ENCODE assay signal across 8 cellular contexts in the genomic region with DNA sequence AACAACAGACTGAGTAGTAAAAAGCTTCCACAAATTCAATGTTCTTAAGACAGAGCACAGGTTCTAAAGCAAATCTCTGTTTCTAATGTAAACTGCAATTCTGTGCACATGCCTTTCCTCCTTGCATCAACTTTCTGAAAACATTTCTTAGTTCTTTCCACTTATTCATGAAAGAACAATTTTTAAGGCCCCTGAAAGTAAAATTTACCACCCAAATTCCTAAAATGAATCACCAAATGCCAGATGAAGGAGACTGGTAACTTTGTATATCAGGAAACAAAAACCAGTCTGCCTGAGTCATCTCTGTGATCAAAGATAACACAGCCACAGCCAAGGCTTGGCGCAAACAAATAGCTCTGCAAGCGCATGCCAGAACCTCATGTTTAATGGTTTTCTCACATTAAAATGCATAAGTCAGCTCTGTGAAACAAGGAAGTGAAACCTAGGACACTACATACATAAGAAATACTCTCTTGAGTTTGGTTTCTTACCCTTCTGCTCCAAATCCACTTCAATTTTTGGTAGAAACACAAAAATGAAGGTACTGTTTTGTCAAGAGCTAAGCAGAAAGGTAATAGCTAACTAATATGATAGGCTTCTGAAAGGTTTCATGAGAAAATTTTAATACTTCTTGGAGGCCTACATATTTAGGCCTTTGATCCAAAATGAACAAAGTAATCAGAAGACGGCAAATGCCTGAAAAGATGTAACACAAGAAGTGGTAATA.
A peak's percentile ranks its signal among the peaks of the same experiment; 100 is the strongest.
DNase-seq lines count a peak whose midpoint lies in the region; TF ChIP-seq lines count a peak whose summit lies in the region.

No MANE protein-coding gene starts in this region.

- no peak overlapping the region for H3K27ac ChIP-seq in mesendoderm (ENCODE audit: low read depth, low read length)

- H3K4ac ChIP-seq in mesendoderm (ENCODE audit: low read depth, low read length): no peak overlapping the region

- H3K4me1 Mint-ChIP-seq in glutamatergic neuron (ENCODE audit: low read depth, unreplicated experiment): no peaks in the 10 kb centered on the region

- no peak overlapping the region for H3K56ac ChIP-seq in mesendoderm (ENCODE audit: low read length)

- H3K18ac ChIP-seq in mesendoderm (ENCODE audit: low read length): no peak overlapping the region

- H3K9ac ChIP-seq in Loucy (ENCODE audit: low read depth, low read length, poor library complexity, severe bottlenecking) (peak overlapping the region; percentile 49), mesendoderm (ENCODE audit: low read length) (no peak overlapping the region)

- WGBS in mesendoderm (ENCODE audit: extremely low coverage, insufficient coverage, low lambda C conversion rate): no CpG with 5 or more reads among the region's 3 CpGs

- no peak overlapping the region for H2BK5ac ChIP-seq in mesendoderm (ENCODE audit: low read length)

- no peak overlapping the region for H3K27ac Mint-ChIP-seq in glutamatergic neuron (ENCODE audit: unreplicated experiment)

- no peaks in the 10 kb centered on the region for H3K9me2 ChIP-seq in Loucy (replicated peaks; ENCODE audit: low read depth, low read length)

- H3K36me3 Mint-ChIP-seq in glutamatergic neuron (ENCODE audit: unreplicated experiment): no peaks in the 10 kb centered on the region

- H3K4me3 ChIP-seq in Loucy (ENCODE audit: low read length, poor library complexity, severe bottlenecking) (peak overlapping the region; percentile 29), mesendoderm (ENCODE audit: low read length) (no peak overlapping the region)

- H3K27me3 Mint-ChIP-seq in glutamatergic neuron (ENCODE audit: unreplicated experiment): no peaks in the 10 kb centered on the region

- H3F3A ChIP-seq in Loucy (ENCODE audit: low read depth): peaks cover 10% of the 10 kb centered on the region; the same call in 1 of the 2 replicates

- peak overlapping the region; percentile 24 for H2AFZ ChIP-seq in Loucy (ENCODE audit: low read length)

- H4K5ac ChIP-seq in mesendoderm (ENCODE audit: low read length): no peak overlapping the region

- no peaks in the 10 kb centered on the region for H3K9me3 ChIP-seq in Loucy (ENCODE audit: insufficient read depth, low read depth, low read length)

- H3K79me2 ChIP-seq in Loucy (ENCODE audit: insufficient read depth, low read length): no peaks in the 10 kb centered on the region
- H3K79me2 ChIP-seq in mesendoderm (ENCODE audit: control insufficient read depth, insufficient read depth, low read length): no peaks in the 10 kb centered on the region

- H3K79me1 ChIP-seq in mesendoderm (ENCODE audit: low read length): no peaks in the 10 kb centered on the region

- H4K20me1 ChIP-seq in Loucy (ENCODE audit: insufficient read depth, low read length, poor library complexity, severe bottlenecking): no peaks in the 10 kb centered on the region

- no peaks in the 10 kb centered on the region for H3K36me3 ChIP-seq in Loucy (ENCODE audit: insufficient read depth, low read length)
- no peaks in the 10 kb centered on the region for H3K36me3 ChIP-seq in mesendoderm (ENCODE audit: control insufficient read depth, insufficient read depth, low read length)

- H2AK5ac ChIP-seq in mesendoderm (ENCODE audit: low read length): no peak overlapping the region

- H3K4me3 Mint-ChIP-seq in glutamatergic neuron (ENCODE audit: unreplicated experiment): no peak overlapping the region

- H3K4me2 ChIP-seq in Loucy (ENCODE audit: low read depth, low read length, poor library complexity, severe bottlenecking): peak overlapping the region; percentile 62
- H3K4me2 ChIP-seq in mesendoderm (ENCODE audit: low read length): no peak overlapping the region

- no peaks in the 10 kb centered on the region for H3K9me3 Mint-ChIP-seq in glutamatergic neuron (ENCODE audit: unreplicated experiment)

- peak; percentile 70 for DNase-seq in GDM1 (lab: John Stamatoyannopoulos, UW)
- DNase-seq in HCEC 1CT: peak; percentile 95
- peak; percentile 38 to 47 for DNase-seq in activated CD4-positive, alpha-beta T cell treated with anti-CD3 and anti-CD28 coated beads for 24 hours (ENCODE audit: low read depth in 2 of 2)
- DNase-seq in dedifferentiated amniotic fluid mesenchymal stem cell (ENCODE audit: extremely low spot score): peak; percentile 94
- peak; percentile 88 for DNase-seq in mesendoderm
- DNase-seq in stimulated activated CD8-positive, alpha-beta memory T cell treated with anti-CD3 and anti-CD28 coated beads, Interleukin-2, amount 100 ng/mL, for 48 hours (ENCODE audit: low read depth in 2 of 2): peak; percentile 12 to 40
- DNase-seq in glutamatergic neuron: no peak

- H3K23ac ChIP-seq in mesendoderm (ENCODE audit: low read length): no peak overlapping the region

- no peak overlapping the region for H4K8ac ChIP-seq in mesendoderm (ENCODE audit: low read depth, low read length)

- H2BK15ac ChIP-seq in mesendoderm (replicated peaks; ENCODE audit: low read depth): no peak overlapping the region

- H3K4me1 ChIP-seq in Loucy (ENCODE audit: insufficient read depth, low read length, poor library complexity, severe bottlenecking) (peaks cover 35% of the 10 kb centered on the region), mesendoderm (ENCODE audit: control insufficient read depth, low read depth, low read length) (peaks cover 3% of the 10 kb centered on the region)

- no peak overlapping the region for H2BK120ac ChIP-seq in mesendoderm (ENCODE audit: low read depth, low read length)

- TF ChIP-seq CTCF in Loucy (conservative IDR thresholded peaks at IDR 0.05; ENCODE audit: low read length) (no peak), glutamatergic neuron (IDR thresholded peaks at IDR 0.05; ENCODE audit: partially characterized antibody, unreplicated experiment) (no peak)

- H3K27me3 ChIP-seq in Loucy (ENCODE audit: insufficient read depth, low read length, poor library complexity, severe bottlenecking): no peaks in the 10 kb centered on the region
- H3K27me3 ChIP-seq in mesendoderm (ENCODE audit: insufficient read depth, low read length, poor library complexity): no peaks in the 10 kb centered on the region
